In genomic region chr12:75853621-75854020, GRCh38 we compare ENCODE assay signal across 1 cellular context.
TF ChIP-seq lines count a peak whose summit lies in the region.

No MANE protein-coding gene starts in this region.

TF ChIP-seq in IMR-90, 13 proteins besides CTCF, POLR2A, EP300 and RAD21:
- TF ChIP-seq BHLHE40 (IDR thresholded peaks at IDR 0.05; ENCODE audit: low read depth, low read length) (no peak), FOS (IDR thresholded peaks at IDR 0.05; ENCODE audit: low read depth, low read length) (no peak), RCOR1 (IDR thresholded peaks at IDR 0.05; ENCODE audit: insufficient replicate concordance, low read length) (no peak)
TF ChIP-seq in IMR-90: peak in this region for 0.
